1 cellular context compared by ENCODE assay signal in the genomic region with DNA sequence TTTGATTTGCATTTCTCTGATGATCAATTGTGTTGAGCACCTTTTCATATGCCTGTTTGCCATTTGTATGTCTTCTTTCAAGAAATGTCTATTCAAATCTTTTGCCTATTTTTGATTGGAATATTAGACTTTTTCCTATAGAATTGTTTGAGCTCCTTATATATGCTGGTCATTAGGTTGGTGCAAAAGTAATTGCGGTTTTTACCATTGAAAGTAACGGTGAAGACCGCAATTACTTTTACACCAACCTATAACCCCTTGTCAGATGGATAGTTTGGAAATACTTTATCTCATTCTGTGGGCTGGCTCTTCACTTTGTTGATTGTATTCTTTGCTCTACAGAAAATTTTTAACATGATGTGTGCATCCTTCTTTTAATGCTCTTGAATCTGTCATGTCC.
A peak's percentile ranks its signal among the peaks of the same experiment; 100 is the strongest.
TF ChIP-seq lines count a peak whose summit lies in the region.

No MANE protein-coding gene starts in this region.

TF ChIP-seq in HepG2, 621 proteins besides CTCF, POLR2A, EP300 and RAD21:
- TF ChIP-seq, protein P1, sequence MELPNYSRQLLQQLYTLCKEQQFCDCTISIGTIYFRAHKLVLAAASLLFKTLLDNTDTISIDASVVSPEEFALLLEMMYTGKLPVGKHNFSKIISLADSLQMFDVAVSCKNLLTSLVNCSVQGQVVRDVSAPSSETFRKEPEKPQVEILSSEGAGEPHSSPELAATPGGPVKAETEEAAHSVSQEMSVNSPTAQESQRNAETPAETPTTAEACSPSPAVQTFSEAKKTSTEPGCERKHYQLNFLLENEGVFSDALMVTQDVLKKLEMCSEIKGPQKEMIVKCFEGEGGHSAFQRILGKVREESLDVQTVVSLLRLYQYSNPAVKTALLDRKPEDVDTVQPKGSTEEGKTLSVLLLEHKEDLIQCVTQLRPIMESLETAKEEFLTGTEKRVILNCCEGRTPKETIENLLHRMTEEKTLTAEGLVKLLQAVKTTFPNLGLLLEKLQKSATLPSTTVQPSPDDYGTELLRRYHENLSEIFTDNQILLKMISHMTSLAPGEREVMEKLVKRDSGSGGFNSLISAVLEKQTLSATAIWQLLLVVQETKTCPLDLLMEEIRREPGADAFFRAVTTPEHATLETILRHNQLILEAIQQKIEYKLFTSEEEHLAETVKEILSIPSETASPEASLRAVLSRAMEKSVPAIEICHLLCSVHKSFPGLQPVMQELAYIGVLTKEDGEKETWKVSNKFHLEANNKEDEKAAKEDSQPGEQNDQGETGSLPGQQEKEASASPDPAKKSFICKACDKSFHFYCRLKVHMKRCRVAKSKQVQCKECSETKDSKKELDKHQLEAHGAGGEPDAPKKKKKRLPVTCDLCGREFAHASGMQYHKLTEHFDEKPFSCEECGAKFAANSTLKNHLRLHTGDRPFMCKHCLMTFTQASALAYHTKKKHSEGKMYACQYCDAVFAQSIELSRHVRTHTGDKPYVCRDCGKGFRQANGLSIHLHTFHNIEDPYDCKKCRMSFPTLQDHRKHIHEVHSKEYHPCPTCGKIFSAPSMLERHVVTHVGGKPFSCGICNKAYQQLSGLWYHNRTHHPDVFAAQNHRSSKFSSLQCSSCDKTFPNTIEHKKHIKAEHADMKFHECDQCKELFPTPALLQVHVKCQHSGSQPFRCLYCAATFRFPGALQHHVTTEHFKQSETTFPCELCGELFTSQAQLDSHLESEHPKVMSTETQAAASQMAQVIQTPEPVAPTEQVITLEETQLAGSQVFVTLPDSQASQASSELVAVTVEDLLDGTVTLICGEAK (IDR thresholded peaks at IDR 0.05): peak; percentile 86
- TF ChIP-seq, protein P1 (CRISPR knock-in tag; IDR thresholded peaks at IDR 0.05): no peak
- TF ChIP-seq, protein P2, sequence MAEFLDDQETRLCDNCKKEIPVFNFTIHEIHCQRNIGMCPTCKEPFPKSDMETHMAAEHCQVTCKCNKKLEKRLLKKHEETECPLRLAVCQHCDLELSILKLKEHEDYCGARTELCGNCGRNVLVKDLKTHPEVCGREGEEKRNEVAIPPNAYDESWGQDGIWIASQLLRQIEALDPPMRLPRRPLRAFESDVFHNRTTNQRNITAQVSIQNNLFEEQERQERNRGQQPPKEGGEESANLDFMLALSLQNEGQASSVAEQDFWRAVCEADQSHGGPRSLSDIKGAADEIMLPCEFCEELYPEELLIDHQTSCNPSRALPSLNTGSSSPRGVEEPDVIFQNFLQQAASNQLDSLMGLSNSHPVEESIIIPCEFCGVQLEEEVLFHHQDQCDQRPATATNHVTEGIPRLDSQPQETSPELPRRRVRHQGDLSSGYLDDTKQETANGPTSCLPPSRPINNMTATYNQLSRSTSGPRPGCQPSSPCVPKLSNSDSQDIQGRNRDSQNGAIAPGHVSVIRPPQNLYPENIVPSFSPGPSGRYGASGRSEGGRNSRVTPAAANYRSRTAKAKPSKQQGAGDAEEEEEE (CRISPR knock-in tag; IDR thresholded peaks at IDR 0.05; ENCODE audit: borderline replicate concordance): no peak
- TF ChIP-seq ZNF674 (CRISPR knock-in tag; IDR thresholded peaks at IDR 0.05; ENCODE audit: low read depth) (no peak), RARG (CRISPR knock-in tag; IDR thresholded peaks at IDR 0.05; ENCODE audit: low read depth) (no peak), CREB1 (IDR thresholded peaks at IDR 0.05) (no peak), CREB1 (CRISPR knock-in tag; IDR thresholded peaks at IDR 0.05) (no peak)
- TF ChIP-seq, protein P3, sequence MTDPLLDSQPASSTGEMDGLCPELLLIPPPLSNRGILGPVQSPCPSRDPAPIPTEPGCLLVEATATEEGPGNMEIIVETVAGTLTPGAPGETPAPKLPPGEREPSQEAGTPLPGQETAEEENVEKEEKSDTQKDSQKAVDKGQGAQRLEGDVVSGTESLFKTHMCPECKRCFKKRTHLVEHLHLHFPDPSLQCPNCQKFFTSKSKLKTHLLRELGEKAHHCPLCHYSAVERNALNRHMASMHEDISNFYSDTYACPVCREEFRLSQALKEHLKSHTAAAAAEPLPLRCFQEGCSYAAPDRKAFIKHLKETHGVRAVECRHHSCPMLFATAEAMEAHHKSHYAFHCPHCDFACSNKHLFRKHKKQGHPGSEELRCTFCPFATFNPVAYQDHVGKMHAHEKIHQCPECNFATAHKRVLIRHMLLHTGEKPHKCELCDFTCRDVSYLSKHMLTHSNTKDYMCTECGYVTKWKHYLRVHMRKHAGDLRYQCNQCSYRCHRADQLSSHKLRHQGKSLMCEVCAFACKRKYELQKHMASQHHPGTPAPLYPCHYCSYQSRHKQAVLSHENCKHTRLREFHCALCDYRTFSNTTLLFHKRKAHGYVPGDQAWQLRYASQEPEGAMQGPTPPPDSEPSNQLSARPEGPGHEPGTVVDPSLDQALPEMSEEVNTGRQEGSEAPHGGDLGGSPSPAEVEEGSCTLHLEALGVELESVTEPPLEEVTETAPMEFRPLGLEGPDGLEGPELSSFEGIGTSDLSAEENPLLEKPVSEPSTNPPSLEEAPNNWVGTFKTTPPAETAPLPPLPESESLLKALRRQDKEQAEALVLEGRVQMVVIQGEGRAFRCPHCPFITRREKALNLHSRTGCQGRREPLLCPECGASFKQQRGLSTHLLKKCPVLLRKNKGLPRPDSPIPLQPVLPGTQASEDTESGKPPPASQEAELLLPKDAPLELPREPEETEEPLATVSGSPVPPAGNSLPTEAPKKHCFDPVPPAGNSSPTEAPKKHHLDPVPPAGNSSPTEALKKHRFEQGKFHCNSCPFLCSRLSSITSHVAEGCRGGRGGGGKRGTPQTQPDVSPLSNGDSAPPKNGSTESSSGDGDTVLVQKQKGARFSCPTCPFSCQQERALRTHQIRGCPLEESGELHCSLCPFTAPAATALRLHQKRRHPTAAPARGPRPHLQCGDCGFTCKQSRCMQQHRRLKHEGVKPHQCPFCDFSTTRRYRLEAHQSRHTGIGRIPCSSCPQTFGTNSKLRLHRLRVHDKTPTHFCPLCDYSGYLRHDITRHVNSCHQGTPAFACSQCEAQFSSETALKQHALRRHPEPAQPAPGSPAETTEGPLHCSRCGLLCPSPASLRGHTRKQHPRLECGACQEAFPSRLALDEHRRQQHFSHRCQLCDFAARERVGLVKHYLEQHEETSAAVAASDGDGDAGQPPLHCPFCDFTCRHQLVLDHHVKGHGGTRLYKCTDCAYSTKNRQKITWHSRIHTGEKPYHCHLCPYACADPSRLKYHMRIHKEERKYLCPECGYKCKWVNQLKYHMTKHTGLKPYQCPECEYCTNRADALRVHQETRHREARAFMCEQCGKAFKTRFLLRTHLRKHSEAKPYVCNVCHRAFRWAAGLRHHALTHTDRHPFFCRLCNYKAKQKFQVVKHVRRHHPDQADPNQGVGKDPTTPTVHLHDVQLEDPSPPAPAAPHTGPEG (CRISPR knock-in tag; IDR thresholded peaks at IDR 0.05): no peak
